ENCODE assay signal across 12 cellular contexts in the genomic region with DNA sequence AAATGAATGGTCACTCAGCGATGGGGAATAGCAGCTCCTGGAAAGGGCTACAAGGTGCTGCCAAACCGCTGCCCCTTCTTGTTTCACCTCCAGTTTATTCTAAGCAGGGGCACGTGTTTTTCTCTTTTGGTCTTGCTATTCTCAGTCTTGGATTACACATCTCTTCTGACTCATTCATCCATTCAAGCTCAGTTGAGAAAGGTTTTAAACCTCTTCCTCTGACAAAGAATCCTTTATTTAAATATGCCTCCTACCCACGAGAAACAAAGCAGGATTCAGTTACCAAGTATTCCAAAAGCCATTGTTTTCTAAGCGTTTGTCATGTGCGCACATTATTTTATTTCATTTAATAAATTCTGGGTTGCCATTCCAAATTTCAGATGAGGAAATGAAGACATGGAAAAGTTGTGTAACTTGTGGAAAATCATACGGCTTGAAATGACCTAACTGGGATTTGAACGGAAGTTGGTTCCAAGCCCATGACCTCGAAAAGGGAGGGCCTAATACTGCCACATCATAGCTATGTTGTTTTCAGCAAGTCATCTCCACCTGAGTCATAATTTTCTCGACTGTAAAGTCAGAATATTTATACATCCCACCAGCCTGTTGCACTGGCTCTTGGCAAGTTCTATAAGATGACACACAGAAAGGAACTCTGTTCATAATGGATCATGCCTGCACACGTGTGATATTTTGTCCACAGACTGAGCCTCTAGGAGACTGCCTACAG.
DNase-seq lines count a peak whose midpoint lies in the region; ATAC-seq and TF ChIP-seq lines count a peak whose summit lies in the region.
"Had no signal": no experiment of that assay in that cellular context is flagged by ENCODE, and none has a peak within 500 bp of the region (broad histone marks: within the 10 kb centered on the region; RNA-seq: fewer than 3 reads in every experiment).

No MANE protein-coding gene starts in this region.

- no peak for TF ChIP-seq EP300 in ovary (IDR thresholded peaks at IDR 0.05)

- H3K4me3 ChIP-seq in ACC112 (ENCODE audit: low read depth, low read length) (peak overlapping the region; percentile 32; the same call in 1 of the 2 replicates), MG63 (peak overlapping the region; percentile 17), mesenchymal stem cell (ENCODE audit: insufficient read depth in 1 of 2, low read depth in 1 of 2, low read length in 2 of 2) (peak overlapping the region in 1 of 2 experiments; percentile 58), OCI-LY7 (ENCODE audit: low read depth, low read length, poor library complexity, severe bottlenecking) (no peak overlapping the region), ovary (no peak overlapping the region)
- H3K4me3 ChIP-seq: SJCRH30 had no signal

- H3K36me3 ChIP-seq in ACC112 (ENCODE audit: insufficient read depth, low read length) (no peaks in the 10 kb centered on the region), MG63 (no peaks in the 10 kb centered on the region), mesenchymal stem cell (ENCODE audit: control insufficient read depth in 1 of 2, insufficient read depth in 2 of 2, low read depth in 1 of 2, low read length in 2 of 2) (no peaks in the 10 kb centered on the region), OCI-LY7 (ENCODE audit: insufficient read depth, low read length) (no peaks in the 10 kb centered on the region), ovary (no peaks in the 10 kb centered on the region)
- H3K36me3 ChIP-seq: SJCRH30 had no signal

- no peak overlapping the region for H2BK120ac ChIP-seq in mesenchymal stem cell (ENCODE audit: low read depth, low read length)

- no peaks in the 10 kb centered on the region for H3K79me1 ChIP-seq in mesenchymal stem cell (replicated peaks; ENCODE audit: low read length, poor library complexity, severe bottlenecking)

- POLR2A ChIA-PET in OCI-LY7 (lab: Charles Lee) = no interaction called here

- H4K20me1 ChIP-seq in OCI-LY7 (ENCODE audit: insufficient read depth, low read length) = no peaks in the 10 kb centered on the region

- no peaks in the 10 kb centered on the region for H3K9me3 ChIP-seq in MG63
- no peaks in the 10 kb centered on the region for H3K9me3 ChIP-seq in mesenchymal stem cell (ENCODE audit: control insufficient read depth, low read length)
- no peaks in the 10 kb centered on the region for H3K9me3 ChIP-seq in OCI-LY7 (ENCODE audit: low read length)
- no peaks in the 10 kb centered on the region for H3K9me3 ChIP-seq in ovary
- H3K9me3 ChIP-seq: SJCRH30 had no signal

- H3K9me2 ChIP-seq in OCI-LY7 (ENCODE audit: insufficient read depth, low read length) = no peaks in the 10 kb centered on the region

- no peak overlapping the region for H4K8ac ChIP-seq in mesenchymal stem cell (ENCODE audit: low read length)

- no peak for TF ChIP-seq CTCF in OCI-LY7 (conservative IDR thresholded peaks at IDR 0.05; ENCODE audit: low read length)
- no peak for TF ChIP-seq CTCF in ovary (IDR thresholded peaks at IDR 0.05)

- no peak overlapping the region for H2BK5ac ChIP-seq in mesenchymal stem cell (ENCODE audit: low read depth, low read length, poor library complexity, severe bottlenecking)

- no peak overlapping the region for H3K18ac ChIP-seq in mesenchymal stem cell (ENCODE audit: low read depth in 1 of 2, low read length in 2 of 2)

- H2AFZ ChIP-seq in ACC112 (ENCODE audit: low read length, unreplicated experiment) (peak overlapping the region; percentile 88), mesenchymal stem cell (ENCODE audit: low read depth, low read length) (no peak overlapping the region), OCI-LY7 (ENCODE audit: low read length) (no peak overlapping the region)

- no peak overlapping the region for H2BK15ac ChIP-seq in mesenchymal stem cell (ENCODE audit: low read depth, poor library complexity, severe bottlenecking)

- no peak overlapping the region for H4K91ac ChIP-seq in mesenchymal stem cell (ENCODE audit: low read length)

- no peak for TF ChIP-seq POLR2A in ovary (IDR thresholded peaks at IDR 0.05)

- H3K4me1 ChIP-seq in ACC112 (ENCODE audit: control insufficient read depth, insufficient read depth, low read length, unreplicated experiment) (peaks cover 18% of the 10 kb centered on the region), mesenchymal stem cell (ENCODE audit: control insufficient read depth, insufficient read depth, low read depth, low read length) (no peaks in the 10 kb centered on the region), OCI-LY7 (ENCODE audit: insufficient read depth, low read length, poor library complexity, severe bottlenecking) (no peaks in the 10 kb centered on the region), ovary (ENCODE audit: insufficient read depth) (peaks cover 1% of the 10 kb centered on the region)
- H3K4me1 ChIP-seq: SJCRH30 had no signal

- H3K4me2 ChIP-seq in mesenchymal stem cell (ENCODE audit: low read length, poor library complexity, severe bottlenecking) (no peak overlapping the region), OCI-LY7 (ENCODE audit: low read length) (no peak overlapping the region)

- WGBS in mesenchymal stem cell = 69% methylated on average over 10 of the region's 11 CpGs
- WGBS in ovary, 3 donors = 38 to 54% (median 39%) methylated on average over 11 of the region's 11 CpGs

- peak overlapping the region; percentile 94 for H3K9ac ChIP-seq in mesenchymal stem cell (ENCODE audit: low read length)

- H3K27ac ChIP-seq in ACC112 (ENCODE audit: low read depth, low read length) = peak overlapping the region; percentile 97
- H3K27ac ChIP-seq in cingulate gyrus (ENCODE audit: low read depth, low read length) = peak overlapping the region; percentile 89
- no peak overlapping the region for H3K27ac ChIP-seq in mesenchymal stem cell (ENCODE audit: low read length, poor library complexity, severe bottlenecking)
- no peak overlapping the region for H3K27ac ChIP-seq in OCI-LY7 (ENCODE audit: low read depth, low read length, poor library complexity, severe bottlenecking)
- no peak overlapping the region for H3K27ac ChIP-seq in ovary
- H3K27ac ChIP-seq: C4-2B, SJCRH30 had no signal

- intact Hi-C loops in OCI-LY7 (cut with micrococcal nuclease; ENCODE audit: unreplicated experiment) = no loop called here
- intact Hi-C loops in ovary (cut with DNase I) = no loop called here

- H3K27me3 ChIP-seq in ACC112 (ENCODE audit: insufficient read depth, low read length) (peaks cover under 1% of the 10 kb centered on the region; the same call in 1 of the 2 replicates), MG63 (no peaks in the 10 kb centered on the region; the same call in 1 of the 2 replicates), mesenchymal stem cell (ENCODE audit: control insufficient read depth in 1 of 2, insufficient read depth in 1 of 2, low read length in 2 of 2) (no peaks in the 10 kb centered on the region), ovary (no peaks in the 10 kb centered on the region)

- ATAC-seq in GM21447 (IDR thresholded peaks at IDR 0.05; ENCODE audit: unreplicated experiment) = no peak
- ATAC-seq: effector memory CD8-positive, alpha-beta T cell had no signal

- H3K79me2 ChIP-seq in ACC112 (ENCODE audit: control insufficient read depth, insufficient read depth, low read length, unreplicated experiment) = no peaks in the 10 kb centered on the region
- no peaks in the 10 kb centered on the region for H3K79me2 ChIP-seq in OCI-LY7 (ENCODE audit: insufficient read depth, low read depth, low read length)

- H2AK5ac ChIP-seq in mesenchymal stem cell (ENCODE audit: low read length, severe bottlenecking) = no peak overlapping the region

- H2BK12ac ChIP-seq in mesenchymal stem cell (ENCODE audit: low read length in 2 of 2) = no peak overlapping the region

- no TSS peak for BruUV-seq in OCI-LY7 (replicated peaks; lab: Mats Ljungman, UMichigan)

- CTCF ChIA-PET in OCI-LY7 (lab: Charles Lee; ENCODE audit: unreplicated experiment) = no interaction called here

- no peak overlapping the region for H3K4ac ChIP-seq in mesenchymal stem cell (ENCODE audit: low read depth in 1 of 2, low read length in 2 of 2)

- H3K23ac ChIP-seq in mesenchymal stem cell (ENCODE audit: low read length in 2 of 2) = no peak overlapping the region

- H3K14ac ChIP-seq in mesenchymal stem cell (ENCODE audit: low read length in 2 of 2) = no peak overlapping the region

- peak; percentile 80 for DNase-seq in MG63
- DNase-seq in mesenchymal stem cell = no peak
- DNase-seq in OCI-LY7 (ENCODE audit: low spot score) = no peak
- DNase-seq in activated CD8-positive, alpha-beta memory T cell treated with anti-CD3 and anti-CD28 coated beads, Interleukin-2, amount 50 U/mL, for 4 hours = no peak
- no peak for DNase-seq in ovary
- DNase-seq: activated T-cell treated with anti-CD3 and anti-CD28 coated beads, Interleukin-2, amount 50 U/mL, for 1 hour; effector memory CD8-positive, alpha-beta T cell; SJCRH30 had no signal

Comparison
In these comparisons a context has a peak if more than half of its experiments do, and no peak if none do; other contexts are left out.
1. H3K27ac ChIP-seq: peak in ACC112 (single experiment) and cingulate gyrus (single experiment); none in mesenchymal stem cell (single experiment), OCI-LY7 (single experiment) and ovary (0 of 2).
2. H3K4me3 ChIP-seq: peak in ACC112 (single experiment) and MG63 (single experiment); none in OCI-LY7 (single experiment) and ovary (single experiment).